Comparison of ENCODE assay signal across 11 cellular contexts in genomic region chr3:102182162-102182561, GRCh38.
DNase-seq lines count a peak whose midpoint lies in the region; ATAC-seq and TF ChIP-seq lines count a peak whose summit lies in the region.
"Had no signal": no experiment of that assay in that cellular context is flagged by ENCODE, and none has a peak within 500 bp of the region (broad histone marks: within the 10 kb centered on the region; RNA-seq: fewer than 3 reads in every experiment).

No MANE protein-coding gene starts in this region.

- TF ChIP-seq CTCF in lower lobe of right lung (IDR thresholded peaks at IDR 0.05): no peak
- no peak for TF ChIP-seq CTCF in tibial artery (IDR thresholded peaks at IDR 0.05)

- H3K4me3 ChIP-seq in lower lobe of right lung (no peak overlapping the region), tibial artery (no peak overlapping the region)

- DNase-seq in NCI-H82 (lab: John Stamatoyannopoulos, UW) (peak; percentile 53), NCI-H82 treated with DMSO at 0.1 percent for 48 hours (lab: John Stamatoyannopoulos, UW; ENCODE audit: unreplicated experiment) (no peak), epithelial cell of prostate (ENCODE audit: low read depth, low spot score) (no peak), lower lobe of right lung (no peak), tibial artery (no peak), iPS-NIHi7 (ENCODE audit: extremely low spot score) (no peak), AG08396 (ENCODE audit: low spot score) (no peak)
- no peak for DNase-seq in activated CD4-positive, alpha-beta T cell treated with anti-CD3 and anti-CD28 coated beads, Interleukin-2, amount 50 U/mL, for 4 hours
- DNase-seq: activated T-cell treated with anti-CD3 and anti-CD28 coated beads, Interleukin-2, amount 50 U/mL, for 72 hours; hypothalamus; NCI-H187 had no signal

- H3K4me1 ChIP-seq in lower lobe of right lung (peaks cover 54% of the 10 kb centered on the region), tibial artery (peaks cover 0 to 47% (median 36%) of the 10 kb centered on the region in 4 donors)

- ATAC-seq in lower lobe of right lung: peak; percentile 55 to 75
- ATAC-seq: activated T-cell treated with anti-CD3 and anti-CD28 coated beads, Interleukin-2, amount 50 U/mL, for 72 hours had no signal

- no peaks in the 10 kb centered on the region for H3K9me3 ChIP-seq in lower lobe of right lung
- no peaks in the 10 kb centered on the region for H3K9me3 ChIP-seq in tibial artery

- H3K27me3 ChIP-seq in lower lobe of right lung (ENCODE audit: low read depth): no peaks in the 10 kb centered on the region
- no peaks in the 10 kb centered on the region for H3K27me3 ChIP-seq in tibial artery

- intact Hi-C loops in lower lobe of right lung (cut with DNase I) (no loop called here), tibial artery (cut with DNase I; ENCODE audit: low total_unique reads) (no loop called here)

- H3K36me3 ChIP-seq in lower lobe of right lung (no peaks in the 10 kb centered on the region), tibial artery (no peaks in the 10 kb centered on the region)

- H3K27ac ChIP-seq in epithelial cell of prostate: peak overlapping the region; percentile 77
- peak overlapping the region; percentile 78 for H3K27ac ChIP-seq in lower lobe of right lung
- H3K27ac ChIP-seq in tibial artery: peak overlapping the region; percentile 72 to 75
